Comparison of ENCODE assay signal across 27 cellular contexts in the genomic region with DNA sequence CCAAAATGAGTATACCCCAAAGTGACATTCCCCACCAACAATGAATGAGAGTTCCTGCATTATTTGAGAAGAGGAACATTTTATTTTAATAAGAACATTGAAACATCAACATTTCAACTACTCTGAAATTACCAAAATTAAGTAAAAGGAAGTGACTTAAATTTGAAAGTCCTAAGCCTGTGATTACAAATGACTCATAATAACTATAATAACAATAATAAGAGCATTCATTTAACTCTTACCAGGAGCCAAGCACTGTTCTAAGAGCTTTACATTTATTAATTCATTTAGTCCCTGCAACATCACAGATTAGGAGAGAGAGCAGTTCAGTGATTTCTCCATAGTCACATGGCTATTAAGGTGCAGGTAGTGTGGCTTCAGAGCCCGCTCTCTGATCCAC.
"Had no signal": no experiment of that assay in that cellular context is flagged by ENCODE, and none has a peak within 500 bp of the region (broad histone marks: within the 10 kb centered on the region; RNA-seq: fewer than 3 reads in every experiment).

No MANE protein-coding gene starts in this region.

- H3K4me3 Mint-ChIP-seq: activated B cell treated with CpG ODN at 0.5 μM for 24 hours; activated CD4-positive, alpha-beta memory T cell treated with anti-CD3 and anti-CD28 coated beads for 36 hours; dendritic cell treated with granulocyte-macrophage colony-stimulating factor and Interleukin-4, amounts not matched to agents 40 ng/mL and 50 ng/mL, for 4 days; immature natural killer cell; naive thymus-derived CD8-positive, alpha-beta T cell; stimulated activated naive CD8-positive, alpha-beta T cell treated with anti-CD3 and anti-CD28 coated beads, Interleukin-15, Interleukin-2, amounts not matched to agents 100 ng/mL and 50 ng/mL, for 24 hours; T-helper 2 cell treated with Interferon-gamma antibody and Interleukin-4, amounts not matched to agents 5 μg/mL and 100 μg/mL, for 36 hours had no signal

- H3K27ac ChIP-seq: breast epithelium, epithelial cell of prostate, right lobe of liver, skin epidermis had no signal

- H3K4me1 ChIP-seq: breast epithelium, right lobe of liver had no signal

- H3K9me3 ChIP-seq: breast epithelium, right lobe of liver, thoracic aorta had no signal

- H3K27ac Mint-ChIP-seq: activated B cell treated with CpG ODN at 0.5 μM for 24 hours; activated CD4-positive, alpha-beta memory T cell treated with anti-CD3 and anti-CD28 coated beads for 36 hours; activated T-helper 2 cell treated with anti-CD3 and anti-CD28 coated beads, Interferon-gamma antibody, Interleukin-2, Interleukin-4, amounts not matched to agents 10 μg/mL and 5 μg/mL and 100 μg/mL, durations not matched to agents 14 hours and 24 hours and 36 hours; dendritic cell treated with granulocyte-macrophage colony-stimulating factor and Interleukin-4, amounts not matched to agents 40 ng/mL and 50 ng/mL, for 4 days; immature natural killer cell; stimulated activated naive CD8-positive, alpha-beta T cell treated with anti-CD3 and anti-CD28 coated beads, Interleukin-15, Interleukin-2, amounts not matched to agents 100 ng/mL and 50 ng/mL, for 24 hours; T-helper 2 cell treated with Interferon-gamma antibody and Interleukin-4, amounts not matched to agents 5 μg/mL and 100 μg/mL, for 36 hours had no signal

- DNase-seq: activated B cell treated with CpG ODN at 0.5 μM for 24 hours; activated CD4-positive, alpha-beta memory T cell treated with anti-CD3 and anti-CD28 coated beads for 36 hours; activated CD8-positive, alpha-beta memory T cell treated with anti-CD3 and anti-CD28 coated beads, Interleukin-2, amount 50 U/mL, for 4 hours; activated T-cell treated with anti-CD3 and anti-CD28 coated beads, Interleukin-2, amount 50 U/mL, for 1 hour; central memory CD4-positive, alpha-beta T cell; effector CD4-positive, alpha-beta T cell; head of caudate nucleus; hypothalamus; immature natural killer cell; kidney; left colon; midbrain; naive thymus-derived CD8-positive, alpha-beta T cell; right lobe of liver; stimulated activated CD4-positive, alpha-beta T cell treated with anti-CD3 and anti-CD28 coated beads, Interleukin-12 subunit alpha, Interleukin-12 subunit beta, amount 100 ng/mL, for 4 hours; stimulated activated CD4-positive, alpha-beta T cell treated with anti-CD3 and anti-CD28 coated beads, Interleukin-4, amount 100 ng/mL, for 1 hour; T-helper 1 cell; trophoblast cell had no signal

- H3K9me3 Mint-ChIP-seq: activated B cell treated with CpG ODN at 0.5 μM for 24 hours; activated CD4-positive, alpha-beta memory T cell treated with anti-CD3 and anti-CD28 coated beads for 36 hours; activated naive CD4-positive, alpha-beta T cell treated with anti-CD3 and anti-CD28 coated beads, Interleukin-2, amount 50 U/mL, for 72 hours; dendritic cell treated with granulocyte-macrophage colony-stimulating factor and Interleukin-4, amounts not matched to agents 40 ng/mL and 50 ng/mL, for 4 days; immature natural killer cell had no signal

- H3K27me3 Mint-ChIP-seq: activated B cell treated with CpG ODN at 0.5 μM for 24 hours; activated CD4-positive, alpha-beta memory T cell treated with anti-CD3 and anti-CD28 coated beads for 36 hours; dendritic cell treated with granulocyte-macrophage colony-stimulating factor and Interleukin-4, amounts not matched to agents 40 ng/mL and 50 ng/mL, for 4 days; naive thymus-derived CD8-positive, alpha-beta T cell; stimulated activated naive CD8-positive, alpha-beta T cell treated with anti-CD3 and anti-CD28 coated beads, Interleukin-15, Interleukin-2, amounts not matched to agents 100 ng/mL and 50 ng/mL, for 24 hours had no signal

- H3K36me3 ChIP-seq: breast epithelium, thoracic aorta had no signal

- ATAC-seq: activated naive CD4-positive, alpha-beta T cell treated with anti-CD3 and anti-CD28 coated beads, Interleukin-2, amount 50 U/mL, for 72 hours; left colon; naive thymus-derived CD8-positive, alpha-beta T cell; right lobe of liver had no signal

- H3K4me3 ChIP-seq: breast epithelium, right lobe of liver, skin epidermis, thoracic aorta had no signal

- H3K27me3 ChIP-seq: breast epithelium, right lobe of liver had no signal
